ENCODE assay signal across 29 cellular contexts in genomic region chr13:95292622-95293021, GRCh38.
"Had no signal": no experiment of that assay in that cellular context is flagged by ENCODE, and none has a peak within 500 bp of the region (broad histone marks: within the 10 kb centered on the region; RNA-seq: fewer than 3 reads in every experiment).

No MANE protein-coding gene starts in this region.

- H3K4me3 Mint-ChIP-seq: activated naive CD8-positive, alpha-beta T cell treated with anti-CD3 and anti-CD28 coated beads for 36 hours; natural killer cell; T-helper 1 cell treated with Interleukin-12 subunit alpha and Interleukin-12 subunit beta and Interleukin-4 antibody, amounts not matched to agents 30 μg/mL and 1 μg/mL, for 36 hours had no signal

- H3K27me3 Mint-ChIP-seq: activated naive CD8-positive, alpha-beta T cell treated with anti-CD3 and anti-CD28 coated beads for 36 hours had no signal

- H3K27me3 ChIP-seq: adrenal gland, body of pancreas, cardiac muscle cell, colonic mucosa, ovary, right atrium auricular region, suprapubic skin, tibial artery, upper lobe of right lung had no signal

- DNase-seq: activated CD4-positive, alpha-beta T cell treated with anti-CD3 and anti-CD28 coated beads for 4 hours; activated CD4-positive, alpha-beta T cell treated with anti-CD3 and anti-CD28 coated beads, Interleukin-2, amount 50 U/mL, for 4 hours; activated effector memory CD4-positive, alpha-beta T cell treated with Interleukin-2 at 50 U/mL for 16 hours; activated naive CD4-positive, alpha-beta T cell treated with Interleukin-2 at 50 U/mL for 16 hours; activated naive CD8-positive, alpha-beta T cell treated with anti-CD3 and anti-CD28 coated beads for 36 hours; adrenal gland; body of pancreas; cerebellar nuclear complex; colonic mucosa; effector CD8-positive, alpha-beta T cell; glutamatergic neuron; islet precursor cell; left cardiac atrium; left ventricle myocardium superior; mammary epithelial cell; natural killer cell; ovary; psoas muscle; stimulated activated CD4-positive, alpha-beta T cell treated with anti-CD3 and anti-CD28 coated beads, Interleukin-1b, Interleukin-23, amount 100 ng/mL, for 48 hours; stimulated activated naive CD4-positive, alpha-beta T cell; T-helper 9 cell; tibial artery; upper lobe of right lung had no signal

- H3K9me3 ChIP-seq: adrenal gland, body of pancreas, colonic mucosa, ovary, psoas muscle, right atrium auricular region, suprapubic skin, tibial artery, upper lobe of right lung had no signal

- H3K27ac Mint-ChIP-seq: activated naive CD8-positive, alpha-beta T cell treated with anti-CD3 and anti-CD28 coated beads for 36 hours; natural killer cell; T-helper 1 cell treated with Interleukin-12 subunit alpha and Interleukin-12 subunit beta and Interleukin-4 antibody, amounts not matched to agents 30 μg/mL and 1 μg/mL, for 36 hours had no signal

- H3K4me1 ChIP-seq: adrenal gland, right atrium auricular region, suprapubic skin, tibial artery had no signal

- H3K4me3 ChIP-seq: adrenal gland, body of pancreas, cardiac muscle cell, colonic mucosa, ovary, psoas muscle, right atrium auricular region, smooth muscle cell, suprapubic skin, tibial artery, upper lobe of right lung had no signal

- H3K36me3 ChIP-seq: adrenal gland, cardiac muscle cell, colonic mucosa, ovary, right atrium auricular region, suprapubic skin, tibial artery, upper lobe of right lung had no signal

- H3K9me3 Mint-ChIP-seq: activated naive CD8-positive, alpha-beta T cell treated with anti-CD3 and anti-CD28 coated beads for 36 hours; natural killer cell; T-helper 1 cell treated with Interleukin-12 subunit alpha and Interleukin-12 subunit beta and Interleukin-4 antibody, amounts not matched to agents 30 μg/mL and 1 μg/mL, for 36 hours had no signal

- H3K36me3 Mint-ChIP-seq: natural killer cell had no signal

- H3K27ac ChIP-seq: adrenal gland, body of pancreas, cardiac muscle cell, colonic mucosa, ovary, psoas muscle, right atrium auricular region, suprapubic skin, tibial artery, upper lobe of right lung, VCaP had no signal
